1 cellular context compared by ENCODE assay signal in genomic region chr17:64920419-64921172, GRCh38.
A peak's percentile ranks its signal among the peaks of the same experiment; 100 is the strongest.
TF ChIP-seq lines count a peak whose summit lies in the region.

No MANE protein-coding gene starts in this region.

TF ChIP-seq in GM12878, 131 proteins besides CTCF, POLR2A, EP300 and RAD21:
- no peak for TF ChIP-seq PAX8 (IDR thresholded peaks at IDR 0.05)
- no peak for TF ChIP-seq NKRF (conservative IDR thresholded peaks at IDR 0.05)
- TF ChIP-seq MTA3 (IDR thresholded peaks at IDR 0.05; ENCODE audit: borderline replicate concordance, low read length) = no peak
- no peak for TF ChIP-seq FOXM1 (IDR thresholded peaks at IDR 0.05; ENCODE audit: low read depth, low read length)
- no peak for TF ChIP-seq HDAC2 (IDR thresholded peaks at IDR 0.05)
- TF ChIP-seq, protein P1, sequence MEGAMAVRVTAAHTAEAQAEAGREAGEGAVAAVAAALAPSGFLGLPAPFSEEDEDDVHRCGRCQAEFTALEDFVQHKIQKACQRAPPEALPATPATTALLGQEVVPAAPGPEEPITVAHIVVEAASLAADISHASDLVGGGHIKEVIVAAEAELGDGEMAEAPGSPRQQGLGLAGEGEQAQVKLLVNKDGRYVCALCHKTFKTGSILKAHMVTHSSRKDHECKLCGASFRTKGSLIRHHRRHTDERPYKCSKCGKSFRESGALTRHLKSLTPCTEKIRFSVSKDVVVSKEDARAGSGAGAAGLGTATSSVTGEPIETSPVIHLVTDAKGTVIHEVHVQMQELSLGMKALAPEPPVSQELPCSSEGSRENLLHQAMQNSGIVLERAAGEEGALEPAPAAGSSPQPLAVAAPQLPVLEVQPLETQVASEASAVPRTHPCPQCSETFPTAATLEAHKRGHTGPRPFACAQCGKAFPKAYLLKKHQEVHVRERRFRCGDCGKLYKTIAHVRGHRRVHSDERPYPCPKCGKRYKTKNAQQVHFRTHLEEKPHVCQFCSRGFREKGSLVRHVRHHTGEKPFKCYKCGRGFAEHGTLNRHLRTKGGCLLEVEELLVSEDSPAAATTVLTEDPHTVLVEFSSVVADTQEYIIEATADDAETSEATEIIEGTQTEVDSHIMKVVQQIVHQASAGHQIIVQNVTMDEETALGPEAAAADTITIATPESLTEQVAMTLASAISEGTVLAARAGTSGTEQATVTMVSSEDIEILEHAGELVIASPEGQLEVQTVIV (IDR thresholded peaks at IDR 0.05; ENCODE audit: borderline replicate concordance, partially characterized antibody) = no peak
- TF ChIP-seq NR2F1 (conservative IDR thresholded peaks at IDR 0.05) = 0 out of 2 replicates have a peak, but pooled peaks have one; percentile 19
TF ChIP-seq in GM12878: peak in this region for 1.
